ENCODE assay signal across 8 cellular contexts in genomic region chr10:131453772-131454634, GRCh38.
DNase-seq lines count a peak whose midpoint lies in the region; ATAC-seq and TF ChIP-seq lines count a peak whose summit lies in the region.

No MANE protein-coding gene starts in this region.

- no peak for TF ChIP-seq POLR2A in sigmoid colon (IDR thresholded peaks at IDR 0.05)

- no peaks in the 10 kb centered on the region for H3K9me3 Mint-ChIP-seq in activated naive CD8-positive, alpha-beta T cell treated with anti-CD3 and anti-CD28 coated beads, Interleukin-2, amount 50 U/mL, for 24 hours

- H3K4me1 Mint-ChIP-seq in activated naive CD8-positive, alpha-beta T cell treated with anti-CD3 and anti-CD28 coated beads, Interleukin-2, amount 50 U/mL, for 24 hours: no peaks in the 10 kb centered on the region

- H3K4me1 ChIP-seq in iPS DF 6.9 (ENCODE audit: control insufficient read depth, insufficient read depth, low read length) (no peaks in the 10 kb centered on the region), sigmoid colon (peaks cover 0 to 13% (median 6%) of the 10 kb centered on the region in 4 donors)

- TF ChIP-seq EP300 in sigmoid colon (IDR thresholded peaks at IDR 0.05): no peak

- H3K27ac Mint-ChIP-seq in activated naive CD8-positive, alpha-beta T cell treated with anti-CD3 and anti-CD28 coated beads, Interleukin-2, amount 50 U/mL, for 24 hours: no peak overlapping the region

- peaks cover 20% of the 10 kb centered on the region for H3K9me3 ChIP-seq in iPS DF 6.9 (ENCODE audit: control insufficient read depth, insufficient read depth, low read length)
- no peaks in the 10 kb centered on the region for H3K9me3 ChIP-seq in sigmoid colon

- no peak overlapping the region for H3K4me3 ChIP-seq in iPS DF 6.9 (ENCODE audit: low read length)
- peak overlapping the region in 3 of 4 donors; percentile 20 to 35 (median 31) for H3K4me3 ChIP-seq in sigmoid colon

- H3K27ac ChIP-seq in iPS DF 6.9 (ENCODE audit: low read length): no peak overlapping the region
- no peak overlapping the region for H3K27ac ChIP-seq in sigmoid colon

- H3K36me3 ChIP-seq in iPS DF 6.9 (ENCODE audit: control insufficient read depth, insufficient read depth, low read length): no peaks in the 10 kb centered on the region; the same call in 1 of the 2 replicates
- H3K36me3 ChIP-seq in sigmoid colon: no peaks in the 10 kb centered on the region

- peak; percentile 33 for ATAC-seq in activated naive CD8-positive, alpha-beta T cell treated with anti-CD3 and anti-CD28 coated beads, Interleukin-2, amount 50 U/mL, for 24 hours
- no peak for ATAC-seq in HG02763 (IDR thresholded peaks at IDR 0.05; ENCODE audit: unreplicated experiment)

- WGBS in iPS DF 6.9 (ENCODE audit: insufficient coverage, insufficient read length): no CpG with 5 or more reads among the region's 27 CpGs
- 15 to 19% methylated on average over 27 of the region's 27 CpGs for WGBS in sigmoid colon, 2 donors

- H3K27me3 Mint-ChIP-seq in activated naive CD8-positive, alpha-beta T cell treated with anti-CD3 and anti-CD28 coated beads, Interleukin-2, amount 50 U/mL, for 24 hours: peaks cover 19% of the 10 kb centered on the region

- intact Hi-C loops in sigmoid colon (cut with DNase I): loop anchor here (10.0 kb wide), 1 partner anchor 421 kb away; no protein-coding TSS in a partner anchor

- H3K27me3 ChIP-seq in iPS DF 6.9 (ENCODE audit: control insufficient read depth, insufficient read depth, low read length) (no peaks in the 10 kb centered on the region), sigmoid colon (peaks cover 3 to 29% (median 14%) of the 10 kb centered on the region in 3 donors)

- DNase-seq in SHP77 (lab: John Stamatoyannopoulos, UW): peak; percentile 3 to 5
- no peak for DNase-seq in SHP77 treated with DMSO at 0.1 percent for 48 hours (lab: John Stamatoyannopoulos, UW)
- DNase-seq in RKO (ENCODE audit: low spot score): peak; percentile 39
- DNase-seq in activated naive CD8-positive, alpha-beta T cell treated with anti-CD3 and anti-CD28 coated beads, Interleukin-2, amount 50 U/mL, for 24 hours: peak; percentile 76
- peak; percentile 11 for DNase-seq in iPS DF 6.9 (ENCODE audit: low read depth, low spot score)
- DNase-seq in sigmoid colon: no peak
- DNase-seq in LoVo (ENCODE audit: low spot score): no peak

- no peak overlapping the region for H3K4me3 Mint-ChIP-seq in activated naive CD8-positive, alpha-beta T cell treated with anti-CD3 and anti-CD28 coated beads, Interleukin-2, amount 50 U/mL, for 24 hours

- TF ChIP-seq CTCF in sigmoid colon (IDR thresholded peaks at IDR 0.05): peak in 3 of 4 experiments; percentile 49 to 84 (median 64)

- H3K36me3 Mint-ChIP-seq in activated naive CD8-positive, alpha-beta T cell treated with anti-CD3 and anti-CD28 coated beads, Interleukin-2, amount 50 U/mL, for 24 hours (ENCODE audit: low read depth): no peaks in the 10 kb centered on the region

Comparison
In these comparisons a context has a peak if more than half of its experiments do, and no peak if none do; other contexts are left out.
1. DNase-seq: peak in SHP77 (2 of 2), RKO (single experiment), activated naive CD8-positive, alpha-beta T cell treated with anti-CD3 and anti-CD28 coated beads, Interleukin-2, amount 50 U/mL, for 24 hours (single experiment) and iPS DF 6.9 (single experiment); none in SHP77 treated with DMSO at 0.1 percent for 48 hours (single experiment), sigmoid colon (single experiment) and LoVo (single experiment).